In genomic region chr15:62141643-62142588, GRCh38 we compare ENCODE assay signal across 23 cellular contexts. TPM values are rescaled to one million over a fixed set of nuclear protein-coding genes. Genes with fewer than 3 reads are reported as not detected.
DNase-seq lines count a peak whose midpoint lies in the region; ATAC-seq, FAIRE-seq and TF ChIP-seq lines count a peak whose summit lies in the region.
"Had no signal": no experiment of that assay in that cellular context is flagged by ENCODE, and none has a peak within 500 bp of the region (broad histone marks: within the 10 kb centered on the region; RNA-seq: fewer than 3 reads in every experiment).

No MANE protein-coding gene starts in this region.

- TF ChIP-seq CTCF in left ventricle myocardium inferior (IDR thresholded peaks at IDR 0.05; ENCODE audit: borderline replicate concordance) (no peak), body of pancreas (IDR thresholded peaks at IDR 0.05) (no peak), ascending aorta (IDR thresholded peaks at IDR 0.05) (no peak), GM13976 (IDR thresholded peaks at IDR 0.05; ENCODE audit: borderline replicate concordance, control extremely low read depth, extremely low read depth, insufficient read depth, missing control alignments) (no peak)

- FAIRE-seq in urothelium cell line (lab: Jason Lieb, UNC) = no peak
- FAIRE-seq: endothelial cell of umbilical vein, GM12878 had no signal

- WGBS in right cardiac atrium = 53% methylated on average over 5 of the region's 5 CpGs
- 30% methylated on average over 5 of the region's 5 CpGs for WGBS in body of pancreas, 2 donors

- H3K9me3 ChIP-seq in right cardiac atrium (ENCODE audit: control insufficient read depth, low read length) (no peaks in the 10 kb centered on the region), left ventricle myocardium inferior (replicated peaks) (no peaks in the 10 kb centered on the region), body of pancreas (no peaks in the 10 kb centered on the region), ascending aorta (no peaks in the 10 kb centered on the region)
- H3K9me3 ChIP-seq: spleen had no signal

- H3K27me3 ChIP-seq in right cardiac atrium (ENCODE audit: control insufficient read depth, insufficient read depth) = no peaks in the 10 kb centered on the region
- H3K27me3 ChIP-seq in left ventricle myocardium inferior (ENCODE audit: low read depth) = no peaks in the 10 kb centered on the region
- H3K27me3 ChIP-seq in body of pancreas = no peaks in the 10 kb centered on the region
- no peaks in the 10 kb centered on the region for H3K27me3 ChIP-seq in ascending aorta
- H3K27me3 ChIP-seq: spleen had no signal

- H3K27ac ChIP-seq in right cardiac atrium (ENCODE audit: low read length) (no peak overlapping the region), left ventricle myocardium inferior (replicated peaks) (no peak overlapping the region), body of pancreas (peak overlapping the region; percentile 48 to 78 (median 70)), ascending aorta (no peak overlapping the region)
- H3K27ac ChIP-seq: spleen had no signal

- H3K4me1 ChIP-seq in right cardiac atrium (ENCODE audit: control insufficient read depth, insufficient read depth, low read length) = peaks cover 1% of the 10 kb centered on the region
- no peaks in the 10 kb centered on the region for H3K4me1 ChIP-seq in left ventricle myocardium inferior
- peaks cover 53% of the 10 kb centered on the region for H3K4me1 ChIP-seq in body of pancreas
- H3K4me1 ChIP-seq in ascending aorta = no peaks in the 10 kb centered on the region

- peak; percentile 43 to 80 for ATAC-seq in right cardiac atrium
- peak; percentile 70 for ATAC-seq in body of pancreas
- ATAC-seq: GM12878 had no signal

- no peak for TF ChIP-seq POLR2A in body of pancreas (IDR thresholded peaks at IDR 0.05)

- H3K36me3 ChIP-seq in left ventricle myocardium inferior (no peaks in the 10 kb centered on the region), body of pancreas (replicated peaks in 1 of 2; ENCODE audit: insufficient read depth in 1 of 2, low read depth in 2 of 2) (no peaks in the 10 kb centered on the region), ascending aorta (no peaks in the 10 kb centered on the region)
- H3K36me3 ChIP-seq: spleen had no signal

- no peak overlapping the region for H3K4me3 ChIP-seq in right cardiac atrium (ENCODE audit: low read length)
- no peak overlapping the region for H3K4me3 ChIP-seq in left ventricle myocardium inferior
- H3K4me3 ChIP-seq in body of pancreas = no peak overlapping the region
- H3K4me3 ChIP-seq in ascending aorta = no peak overlapping the region
- H3K4me3 ChIP-seq: GM12878, spleen had no signal

- intact Hi-C loops in right cardiac atrium (cut with DNase I) (no loop called here), left ventricle myocardium inferior (cut with micrococcal nuclease) (no loop called here), body of pancreas (cut with DNase I) (no loop called here), ascending aorta (cut with DNase I) (no loop called here)

- in situ Hi-C loops in GM13976 (cut with MboI; ENCODE audit: low sequenced_read_pairs, unreplicated experiment) = no loop called here

- DNase-seq in right cardiac atrium (no peak), left ventricle myocardium inferior (no peak), body of pancreas (peak in 2 of 4 donors; percentile 34 to 42), iris pigment epithelial cell (ENCODE audit: low read depth) (peak; percentile 21), ascending aorta (ENCODE audit: low spot score in 2 of 2) (no peak), urothelium cell line (ENCODE audit: low spot score) (no peak), GM13976 (ENCODE audit: low spot score) (no peak), NCI-H2029 treated with DMSO at 0.1 percent for 48 hours (lab: John Stamatoyannopoulos, UW) (no peak)
- DNase-seq: activated CD4-positive, alpha-beta T cell treated with anti-CD3 and anti-CD28 coated beads, Interleukin-2, amount 50 U/mL, for 4 hours; activated naive CD4-positive, alpha-beta T cell treated with anti-CD3 and anti-CD28 coated beads, Interleukin-2, amount 10 ng/mL, durations not matched to agents 7 days and 5 days; activated T-cell treated with anti-CD3 and anti-CD28 coated beads for 4 hours; aorta; foreskin melanocyte; hypothalamus; NCI-H187 treated with DMSO at 0.1 percent for 48 hours; spleen; stimulated activated CD4-positive, alpha-beta T cell treated with anti-CD3 and anti-CD28 coated beads, Interleukin-4, amount 100 ng/mL, for 4 hours had no signal

RNA-seq across cellular contexts. Expression of gene C2CD4B, which starts 23.2 kb away (rescaled TPM):
- total RNA-seq in right cardiac atrium = 1 to 10 TPM; 1.4 to 2.4 (median 1.6) TPM
- polyA plus RNA-seq in right cardiac atrium = 2.8 TPM
- total RNA-seq in left ventricle myocardium inferior = 1.9 TPM
- 100 to 1,000 TPM in 1 of 2 donors, 10 to 100 TPM in 1; 75.8 to 142 TPM for total RNA-seq in body of pancreas
- 100 TPM for total RNA-seq in ascending aorta
- total RNA-seq: GM12878, mesothelial cell of epicardium, neural crest cell had no signal
- polyA plus RNA-seq: CD14-positive monocyte, GM12878, IgD-negative memory B cell had no signal

Comparison
In these comparisons a context has a peak if more than half of its experiments do, and no peak if none do; other contexts are left out.
1. H3K27ac ChIP-seq: peak in body of pancreas (4 of 4); none in right cardiac atrium (single experiment), left ventricle myocardium inferior (single experiment) and ascending aorta (0 of 2).
2. RNA of gene C2CD4B, which starts 23.2 kb away (total RNA-seq): 75.8 to 142 TPM in body of pancreas and 100 TPM in ascending aorta (single experiment); 1.9 TPM in left ventricle myocardium inferior (single experiment) and 1.4 to 2.4 TPM in right cardiac atrium; every median in the first group is over 10 times any median in the second.